24 cellular contexts compared by ENCODE assay signal in the genomic region with DNA sequence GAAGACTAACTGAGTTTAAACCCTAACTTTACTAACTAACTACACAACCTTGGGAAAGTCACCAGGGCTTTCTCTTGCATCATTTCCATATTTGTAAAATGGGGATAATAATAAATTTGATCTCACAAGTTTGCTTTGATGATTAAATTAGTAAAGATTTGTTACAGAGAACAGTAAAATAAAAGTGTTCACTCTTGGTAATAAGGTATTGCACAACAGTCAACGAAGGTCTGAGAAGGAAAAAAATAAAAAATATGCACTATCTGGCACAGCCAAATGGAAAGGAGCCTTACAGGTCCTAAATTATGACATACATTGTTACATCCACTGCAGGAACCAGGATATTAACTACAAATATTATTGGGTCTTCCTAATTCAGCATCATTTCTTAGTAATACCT.
DNase-seq lines count a peak whose midpoint lies in the region; ATAC-seq, FAIRE-seq and TF ChIP-seq lines count a peak whose summit lies in the region.
"Had no signal": no experiment of that assay in that cellular context is flagged by ENCODE, and none has a peak within 500 bp of the region (broad histone marks: within the 10 kb centered on the region; RNA-seq: fewer than 3 reads in every experiment).

No MANE protein-coding gene starts in this region.

- H3K79me2 ChIP-seq in H1 (ENCODE audit: control insufficient read depth in 1 of 2, insufficient read depth in 2 of 2, low read length in 2 of 2), result no peaks in the 10 kb centered on the region

- H3K36me3 ChIP-seq in IMR-90 (ENCODE audit: control insufficient read depth, insufficient read depth, low read length), result no peaks in the 10 kb centered on the region
- no peaks in the 10 kb centered on the region for H3K36me3 ChIP-seq in H1 (ENCODE audit: control insufficient read depth in 2 of 4, insufficient read depth in 4 of 4, low read length in 3 of 4)
- H3K36me3 ChIP-seq: BE2C, BLaER1 had no signal

- no peak overlapping the region for H3K18ac ChIP-seq in IMR-90 (ENCODE audit: low read depth, low read length)
- no peak overlapping the region for H3K18ac ChIP-seq in H1 (ENCODE audit: extremely low read depth, low read length)

- H3K4me3 ChIP-seq in IMR-90 (ENCODE audit: insufficient read depth, low read depth, low read length), result no peak overlapping the region
- H3K4me3 ChIP-seq in H1 (ENCODE audit: extremely low read depth in 1 of 4, insufficient read depth in 2 of 4, low read depth in 3 of 4, low read length in 4 of 4), result no peak overlapping the region
- H3K4me3 ChIP-seq: BLaER1, GM12878 had no signal

- H3K27me3 ChIP-seq in IMR-90 (ENCODE audit: control insufficient read depth, insufficient read depth, low read length) (no peaks in the 10 kb centered on the region), H1 (replicated peaks in 1 of 4; ENCODE audit: control insufficient read depth in 3 of 4, extremely low read depth in 1 of 4, insufficient read depth in 3 of 4, low read length in 3 of 4) (no peaks in the 10 kb centered on the region)
- H3K27me3 ChIP-seq: BE2C, BLaER1 had no signal

- H4K91ac ChIP-seq in IMR-90 (ENCODE audit: insufficient read depth, low read depth, low read length) (no peak overlapping the region), H1 (replicated peaks; ENCODE audit: insufficient read length, low read length) (no peak overlapping the region)

- no peaks in the 10 kb centered on the region for H3K79me1 ChIP-seq in IMR-90 (ENCODE audit: low read depth in 1 of 2, low read length in 2 of 2)
- no peaks in the 10 kb centered on the region for H3K79me1 ChIP-seq in H1 (ENCODE audit: low read depth, low read length)

- H2BK120ac ChIP-seq in IMR-90 (ENCODE audit: low read depth, low read length) (no peak overlapping the region), H1 (replicated peaks; ENCODE audit: low read depth, low read length) (no peak overlapping the region)

- ATAC-seq in IMR-90 (ENCODE audit: low read depth), result no peak
- ATAC-seq: GM12878 had no signal

- in situ Hi-C loops in IMR-90 (cut with MboI; ENCODE audit: low sequenced_read_pairs), result no loop called here

- no peak overlapping the region for H4K8ac ChIP-seq in IMR-90 (ENCODE audit: low read depth in 2 of 2, low read length in 2 of 2)
- H4K8ac ChIP-seq in H1 (ENCODE audit: extremely low read depth, insufficient read depth, low read length), result no peak overlapping the region

- H3K4me1 ChIP-seq in IMR-90 (ENCODE audit: control insufficient read depth, insufficient read depth, low read length), result no peaks in the 10 kb centered on the region
- H3K4me1 ChIP-seq in H1 (replicated peaks in 1 of 4; ENCODE audit: control insufficient read depth in 3 of 4, insufficient read depth in 4 of 4, low read length in 3 of 4), result no peaks in the 10 kb centered on the region; a peak in 1 of 7 replicates
- H3K4me1 ChIP-seq: BE2C, BLaER1 had no signal

- no peak overlapping the region for H2AFZ ChIP-seq in IMR-90 (replicated peaks; ENCODE audit: low read length, poor library complexity)
- no peak overlapping the region for H2AFZ ChIP-seq in H1 (ENCODE audit: low read length)

- POLR2A ChIA-PET in IMR-90 (lab: Charles Lee; ENCODE audit: unreplicated experiment) (no interaction called here), H1 (lab: Charles Lee; ENCODE audit: partially characterized antibody) (no interaction called here)

- H2BK20ac ChIP-seq in IMR-90 (ENCODE audit: low read depth, low read length) (no peak overlapping the region), H1 (ENCODE audit: low read length) (no peak overlapping the region)

- BruUV-seq in IMR-90 (replicated peaks; lab: Mats Ljungman, UMichigan), result no TSS peak

- dilution Hi-C loops in IMR-90 (cut with HindIII; ENCODE audit: low sequenced_read_pairs, unreplicated experiment), result no loop called here

- no peak overlapping the region for H2BK15ac ChIP-seq in IMR-90 (ENCODE audit: low read depth, low read length)
- no peak overlapping the region for H2BK15ac ChIP-seq in H1 (ENCODE audit: low read length)

- no peak overlapping the region for H2BK12ac ChIP-seq in H1 (ENCODE audit: low read depth, low read length)

- DNase-seq in GM19239 (ENCODE audit: insufficient read length, low spot score) (no peak), IMR-90 (no peak), H1 (ENCODE audit: low read depth in 1 of 2, low spot score in 2 of 2) (no peak), NK-92 (lab: John Stamatoyannopoulos, UW; ENCODE audit: unreplicated experiment) (no peak)
- DNase-seq in stimulated activated CD4-positive, alpha-beta T cell treated with anti-CD3 and anti-CD28 coated beads, Interleukin-2, amount 100 ng/mL, for 24 hours, result no peak
- DNase-seq: 8988T; ACHN; BE2C; C1 segment of cervical spinal cord; CD4-positive, alpha-beta memory T cell; CD4-positive, CD25-positive, alpha-beta regulatory T cell; CD8-positive, alpha-beta memory T cell; COR-L47; DMS 273 treated with DMSO at 0.1 percent for 48 hours; DMS153; DMS53; DMS79; DND-41; EL; GDM1 had no signal

- no peak overlapping the region for H3K14ac ChIP-seq in IMR-90 (replicated peaks; ENCODE audit: low read depth, low read length)
- H3K14ac ChIP-seq in H1 (ENCODE audit: insufficient read length), result no peak overlapping the region

- TF ChIP-seq CTCF in IMR-90 (conservative IDR thresholded peaks at IDR 0.05; ENCODE audit: low read depth, low read length) (no peak), H1 (IDR thresholded peaks at IDR 0.05; ENCODE audit: control extremely low read depth in 1 of 3, insufficient read depth in 1 of 3, low read depth in 1 of 3, low read length in 3 of 3) (no peak)

- FAIRE-seq in GM19239 (lab: Jason Lieb, UNC) (peak; percentile 28), H1 (lab: Jason Lieb, UNC) (no peak)
- FAIRE-seq: GM12878, GM12892, GM18507 had no signal

- H4K5ac ChIP-seq in IMR-90 (ENCODE audit: low read depth, low read length) (no peak overlapping the region), H1 (ENCODE audit: insufficient read length, low read depth, low read length) (no peak overlapping the region)

- no peaks in the 10 kb centered on the region for H3K9me1 ChIP-seq in IMR-90 (ENCODE audit: insufficient read depth, low read length)

- H3K4ac ChIP-seq in IMR-90 (ENCODE audit: low read depth, low read length) (no peak overlapping the region), H1 (replicated peaks; ENCODE audit: insufficient read length, low read depth, low read length) (no peak overlapping the region)

- no peak for TF ChIP-seq POLR2A in IMR-90 (IDR thresholded peaks at IDR 0.05; ENCODE audit: low read depth, low read length)
- no peak for TF ChIP-seq POLR2A in H1 (IDR thresholded peaks at IDR 0.05; ENCODE audit: control extremely low read depth in 1 of 2, low read depth in 2 of 2, low read length in 2 of 2)

- no peak overlapping the region for H3K4me2 ChIP-seq in IMR-90 (ENCODE audit: low read depth, low read length)
- H3K4me2 ChIP-seq in H1 (ENCODE audit: insufficient read depth in 1 of 2, low read depth in 2 of 2, low read length in 2 of 2), result no peak overlapping the region
- H3K4me2 ChIP-seq: BLaER1 had no signal

- no CpG with 5 or more reads among the region's 1 CpG for WGBS in IMR-90 (ENCODE audit: extremely low coverage in 2 of 2, insufficient read length in 1 of 2), 2 experiments
- WGBS in H1 (ENCODE audit: extremely low coverage in 1 of 2, insufficient coverage in 1 of 2, insufficient read length in 1 of 2, insufficient replicate concordance in 2 of 2, low coverage in 1 of 2, low lambda C conversion rate in 2 of 2, missing lambda C conversion rate in 1 of 2), 2 experiments, result 79% methylated on average over 1 of the region's 1 CpG; no CpG with 5 or more reads in 1 of the 2 experiments

- H3K27ac ChIP-seq in IMR-90 (ENCODE audit: insufficient read depth, low read length) (no peak overlapping the region), H1 (ENCODE audit: low read depth, low read length) (no peak overlapping the region)
- H3K27ac ChIP-seq: BLaER1 had no signal

- CTCF ChIA-PET in IMR-90 (lab: Yijun Ruan, JAX) (no interaction called here), H1 (lab: Charles Lee; ENCODE audit: partially characterized antibody) (no interaction called here)

- H4K20me1 ChIP-seq in IMR-90 (ENCODE audit: insufficient read depth, low read length) (no peaks in the 10 kb centered on the region), H1 (replicated peaks in 1 of 2; ENCODE audit: control insufficient read depth in 1 of 2, insufficient read depth in 2 of 2, low read length in 2 of 2) (no peaks in the 10 kb centered on the region)
- H4K20me1 ChIP-seq: BLaER1 had no signal

- H3K23me2 ChIP-seq in H1 (ENCODE audit: low read depth, low read length), result no peaks in the 10 kb centered on the region; the same call in 1 of the 2 replicates

- H3K23ac ChIP-seq in IMR-90 (ENCODE audit: low read depth, low read length), result no peak overlapping the region
- H3K23ac ChIP-seq in H1 (ENCODE audit: insufficient read length), result no peak overlapping the region

- H2BK5ac ChIP-seq in IMR-90 (ENCODE audit: low read depth, low read length, poor library complexity, severe bottlenecking), result no peak overlapping the region
- no peak overlapping the region for H2BK5ac ChIP-seq in H1 (ENCODE audit: low read depth, low read length)

- H3K9me3 ChIP-seq in IMR-90 (ENCODE audit: control insufficient read depth, insufficient read depth, low read length) (no peaks in the 10 kb centered on the region), H1 (ENCODE audit: insufficient read depth in 2 of 2, low read depth in 1 of 2, low read length in 1 of 2) (no peaks in the 10 kb centered on the region)
- H3K9me3 ChIP-seq: BE2C, BLaER1 had no signal

- no peak overlapping the region for H2AK9ac ChIP-seq in IMR-90 (replicated peaks; ENCODE audit: low read depth, low read length, poor library complexity)

- TF ChIP-seq EP300 in H1 (IDR thresholded peaks at IDR 0.05; ENCODE audit: borderline replicate concordance in 1 of 2, low read depth in 2 of 2, low read length in 2 of 2), result no peak

- H2AK5ac ChIP-seq in IMR-90 (ENCODE audit: low read depth, low read length), result no peak overlapping the region
- no peak overlapping the region for H2AK5ac ChIP-seq in H1 (ENCODE audit: low read depth, low read length)

- no peak overlapping the region for H3K56ac ChIP-seq in IMR-90 (ENCODE audit: extremely low read depth, insufficient read depth, low read length)
- H3K56ac ChIP-seq in H1 (replicated peaks; ENCODE audit: insufficient read length, low read depth, low read length), result no peak overlapping the region

- intact Hi-C loops in IMR-90 (cut with micrococcal nuclease), result no loop called here

- no peak for TF ChIP-seq RAD21 in IMR-90 (IDR thresholded peaks at IDR 0.05; ENCODE audit: low read length)
- no peak for TF ChIP-seq RAD21 in H1 (IDR thresholded peaks at IDR 0.05 in 1 of 2, conservative IDR thresholded peaks at IDR 0.05 in 1 of 2; ENCODE audit: low read depth in 2 of 2, low read length in 2 of 2)

- H3K9ac ChIP-seq in IMR-90 (ENCODE audit: low read depth, low read length), result no peak overlapping the region
- H3K9ac ChIP-seq in H1 (replicated peaks in 1 of 4; ENCODE audit: extremely low read depth in 1 of 4, low read depth in 3 of 4, low read length in 3 of 4), result no peak overlapping the region
- H3K9ac ChIP-seq: BLaER1 had no signal

TF ChIP-seq in IMR-90, 13 proteins besides CTCF, POLR2A, EP300 and RAD21:
- TF ChIP-seq CEBPB (IDR thresholded peaks at IDR 0.05; ENCODE audit: low read depth, low read length) (peak; percentile 74), RCOR1 (IDR thresholded peaks at IDR 0.05; ENCODE audit: insufficient replicate concordance, low read length) (no peak)

TF ChIP-seq in H1, 55 proteins besides CTCF, POLR2A, EP300 and RAD21 (continues in another document):
- no peak for TF ChIP-seq ZNF274 (IDR thresholded peaks at IDR 0.05; ENCODE audit: borderline replicate concordance, extremely low read depth, low read length)
